ENCODE assay signal across 17 cellular contexts in the genomic region with DNA sequence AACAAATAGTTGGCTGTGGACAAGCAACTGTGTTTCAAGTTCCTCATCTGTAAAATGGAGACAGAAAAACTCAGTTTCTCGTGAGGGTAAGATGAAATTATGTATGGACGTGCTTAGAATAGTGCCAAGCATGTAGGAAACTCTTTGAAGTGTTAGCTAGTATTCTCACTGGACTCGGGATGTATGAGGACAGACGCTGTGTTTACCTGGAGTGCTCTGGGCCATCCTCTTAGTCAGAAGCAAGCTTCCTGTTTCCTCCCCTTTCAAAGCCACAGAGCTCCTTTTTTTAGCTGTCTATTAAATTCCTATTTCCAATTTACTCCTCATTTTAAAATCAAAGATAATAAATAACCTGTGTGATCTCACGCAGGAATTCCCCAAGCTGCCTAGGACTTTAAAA. TPM values are rescaled to one million over a fixed set of nuclear protein-coding genes. Genes with fewer than 3 reads are reported as not detected.
DNase-seq lines count a peak whose midpoint lies in the region; ATAC-seq and TF ChIP-seq lines count a peak whose summit lies in the region.
"Had no signal": no experiment of that assay in that cellular context is flagged by ENCODE, and none has a peak within 500 bp of the region (broad histone marks: within the 10 kb centered on the region; RNA-seq: fewer than 3 reads in every experiment).

No MANE protein-coding gene starts in this region.

- CTCF ChIA-PET in activated CD4-positive, alpha-beta T cell treated with anti-CD3 and anti-CD28 coated beads, Interleukin-2, amount 10 ng/mL, durations not matched to agents 7 days and 5 days (lab: Charles Lee) = interaction anchor here (0.6 to 1.5 kb wide), 6 partner anchors 8 to 165 kb away, joined by 3 to 5 read pairs (median 3); a partner anchor contains a TSS
- CTCF ChIA-PET in HEK293 (lab: Yijun Ruan, JAX) = interaction anchor here (0.6 kb wide), 1 partner anchor 818 kb away, joined by 3 read pairs; no protein-coding TSS in a partner anchor
- CTCF ChIA-PET in activated CD4-positive, alpha-beta memory T cell treated with anti-CD3 and anti-CD28 coated beads for 36 hours (lab: Charles Lee) = interaction anchor here (0.7 kb wide), 1 partner anchor 9 kb away, joined by 3 read pairs; no protein-coding TSS in a partner anchor

- H3K36me3 ChIP-seq in HEK293 (ENCODE audit: control insufficient read depth in 2 of 2, insufficient read depth in 1 of 2, low read length in 2 of 2) (no peaks in the 10 kb centered on the region), heart left ventricle (no peaks in the 10 kb centered on the region)
- H3K36me3 ChIP-seq: upper lobe of left lung had no signal

- POLR2A ChIA-PET in activated CD4-positive, alpha-beta T cell treated with anti-CD3 and anti-CD28 coated beads, Interleukin-2, amount 10 ng/mL, durations not matched to agents 7 days and 5 days (lab: Charles Lee) = no interaction called here
- POLR2A ChIA-PET in HEK293 (lab: Yijun Ruan, JAX) = no interaction called here
- POLR2A ChIA-PET in activated CD4-positive, alpha-beta memory T cell treated with anti-CD3 and anti-CD28 coated beads for 36 hours (lab: Charles Lee) = no interaction called here

- intact Hi-C loops in activated CD4-positive, alpha-beta memory T cell treated with anti-CD3 and anti-CD28 coated beads for 36 hours (cut with micrococcal nuclease) = no loop called here
- intact Hi-C loops in left colon (cut with DNase I, micrococcal nuclease) = no loop called here
- intact Hi-C loops in heart left ventricle (cut with DNase I) = no loop called here

- H3K4me1 Mint-ChIP-seq in activated CD4-positive, alpha-beta T cell treated with anti-CD3 and anti-CD28 coated beads, Interleukin-2, amount 10 ng/mL, durations not matched to agents 7 days and 5 days = peaks cover 41% of the 10 kb centered on the region
- H3K4me1 Mint-ChIP-seq in activated CD4-positive, alpha-beta memory T cell treated with anti-CD3 and anti-CD28 coated beads for 36 hours (ENCODE audit: low read depth) = peaks cover 30% of the 10 kb centered on the region
- H3K4me1 Mint-ChIP-seq: stimulated activated memory B cell treated with anti-CD40 and anti-IgM and Interleukin-4, amounts not matched to agents 10 μg/mL and 1 μg/mL and 100 μg/mL, for 72 hours had no signal

- 53 to 65% (median 57%) methylated on average over 5 of the region's 5 CpGs for WGBS in heart left ventricle, 4 donors

- H3K27me3 Mint-ChIP-seq in activated CD4-positive, alpha-beta T cell treated with anti-CD3 and anti-CD28 coated beads, Interleukin-2, amount 10 ng/mL, durations not matched to agents 7 days and 5 days = no peaks in the 10 kb centered on the region
- H3K27me3 Mint-ChIP-seq in activated CD4-positive, alpha-beta memory T cell treated with anti-CD3 and anti-CD28 coated beads for 36 hours = no peaks in the 10 kb centered on the region
- H3K27me3 Mint-ChIP-seq: stimulated activated memory B cell treated with anti-CD40 and anti-IgM and Interleukin-4, amounts not matched to agents 10 μg/mL and 1 μg/mL and 100 μg/mL, for 72 hours had no signal

- H3K4me3 Mint-ChIP-seq in activated CD4-positive, alpha-beta T cell treated with anti-CD3 and anti-CD28 coated beads, Interleukin-2, amount 10 ng/mL, durations not matched to agents 7 days and 5 days = no peak overlapping the region
- H3K4me3 Mint-ChIP-seq in activated CD4-positive, alpha-beta memory T cell treated with anti-CD3 and anti-CD28 coated beads for 36 hours = no peak overlapping the region
- H3K4me3 Mint-ChIP-seq: stimulated activated memory B cell treated with anti-CD40 and anti-IgM and Interleukin-4, amounts not matched to agents 10 μg/mL and 1 μg/mL and 100 μg/mL, for 72 hours had no signal

- H3K4me1 ChIP-seq in HEK293 (ENCODE audit: control insufficient read depth, insufficient read depth, low read length) (no peaks in the 10 kb centered on the region; the same call in 1 of the 2 replicates), heart left ventricle (no peaks in the 10 kb centered on the region)

- H3K27me3 ChIP-seq in heart left ventricle = no peaks in the 10 kb centered on the region
- H3K27me3 ChIP-seq: upper lobe of left lung had no signal

- ATAC-seq in left colon (peak; percentile 71), heart left ventricle (no peak), GM18519 (IDR thresholded peaks at IDR 0.05; ENCODE audit: low FRiP score, unreplicated experiment) (no peak)
- ATAC-seq: stimulated activated memory B cell treated with anti-CD40 and anti-IgM and Interleukin-4, amounts not matched to agents 10 μg/mL and 1 μg/mL and 100 μg/mL, for 72 hours had no signal

- no peak overlapping the region for H3K27ac ChIP-seq in HEK293 (ENCODE audit: extremely low read depth, low read depth, low read length)
- no peak overlapping the region for H3K27ac ChIP-seq in heart left ventricle
- H3K27ac ChIP-seq: upper lobe of left lung had no signal

- H3K9me3 Mint-ChIP-seq in activated CD4-positive, alpha-beta T cell treated with anti-CD3 and anti-CD28 coated beads, Interleukin-2, amount 10 ng/mL, durations not matched to agents 7 days and 5 days = no peaks in the 10 kb centered on the region
- no peaks in the 10 kb centered on the region for H3K9me3 Mint-ChIP-seq in activated CD4-positive, alpha-beta memory T cell treated with anti-CD3 and anti-CD28 coated beads for 36 hours
- H3K9me3 Mint-ChIP-seq: stimulated activated memory B cell treated with anti-CD40 and anti-IgM and Interleukin-4, amounts not matched to agents 10 μg/mL and 1 μg/mL and 100 μg/mL, for 72 hours had no signal

- peak overlapping the region; percentile 65 for H3K27ac Mint-ChIP-seq in activated CD4-positive, alpha-beta T cell treated with anti-CD3 and anti-CD28 coated beads, Interleukin-2, amount 10 ng/mL, durations not matched to agents 7 days and 5 days
- H3K27ac Mint-ChIP-seq in activated CD4-positive, alpha-beta memory T cell treated with anti-CD3 and anti-CD28 coated beads for 36 hours = peak overlapping the region; percentile 10
- H3K27ac Mint-ChIP-seq: stimulated activated memory B cell treated with anti-CD40 and anti-IgM and Interleukin-4, amounts not matched to agents 10 μg/mL and 1 μg/mL and 100 μg/mL, for 72 hours had no signal

- H3K9me3 ChIP-seq in HEK293 (ENCODE audit: control insufficient read depth, insufficient read depth, low read depth, low read length) = no peaks in the 10 kb centered on the region
- H3K9me3 ChIP-seq in heart left ventricle = no peaks in the 10 kb centered on the region
- H3K9me3 ChIP-seq: upper lobe of left lung had no signal

- TF ChIP-seq CTCF in HEK293 (tag by site-specific recombination; IDR thresholded peaks at IDR 0.05) (no peak), heart left ventricle (IDR thresholded peaks at IDR 0.05) (no peak)

- DNase-seq in activated CD4-positive, alpha-beta T cell treated with anti-CD3 and anti-CD28 coated beads, Interleukin-2, amount 10 ng/mL, durations not matched to agents 7 days and 5 days = no peak
- DNase-seq in activated CD4-positive, alpha-beta T cell treated with anti-CD3 and anti-CD28 coated beads, Interleukin-2, amount 50 U/mL, for 1 hour = no peak
- DNase-seq in activated CD4-positive, alpha-beta memory T cell treated with anti-CD3 and anti-CD28 coated beads for 36 hours = no peak
- DNase-seq in left colon = no peak
- DNase-seq in heart left ventricle = no peak
- no peak for DNase-seq in AG08395 (ENCODE audit: low spot score)
- DNase-seq: activated CD4-positive, CD25-positive, alpha-beta regulatory T cell; activated T-cell treated with anti-CD3 and anti-CD28 coated beads, Interleukin-2, amount 50 U/mL, for 48 hours; aorta; erythroblast; mesendoderm; NCI-H1436; NCI-H345; upper lobe of left lung had no signal

- no peak for TF ChIP-seq POLR2A in heart left ventricle (IDR thresholded peaks at IDR 0.05)

- H3K4me3 ChIP-seq in HEK293 (ENCODE audit: low read depth, low read length) (no peak overlapping the region), heart left ventricle (no peak overlapping the region)
- H3K4me3 ChIP-seq: upper lobe of left lung had no signal

- no peaks in the 10 kb centered on the region for H3K36me3 Mint-ChIP-seq in activated CD4-positive, alpha-beta T cell treated with anti-CD3 and anti-CD28 coated beads, Interleukin-2, amount 10 ng/mL, durations not matched to agents 7 days and 5 days (ENCODE audit: low read depth)
- H3K36me3 Mint-ChIP-seq in activated CD4-positive, alpha-beta memory T cell treated with anti-CD3 and anti-CD28 coated beads for 36 hours = no peaks in the 10 kb centered on the region
- H3K36me3 Mint-ChIP-seq: stimulated activated memory B cell treated with anti-CD40 and anti-IgM and Interleukin-4, amounts not matched to agents 10 μg/mL and 1 μg/mL and 100 μg/mL, for 72 hours had no signal

TF ChIP-seq in HEK293, 187 proteins besides CTCF, POLR2A, EP300 and RAD21:
- TF ChIP-seq KLF10 (tag by site-specific recombination; IDR thresholded peaks at IDR 0.05) (no peak), ZNF335 (tag by site-specific recombination; conservative IDR thresholded peaks at IDR 0.05) (peak; percentile 66)

RNA-seq across cellular contexts. Expression of a gene that starts 23.8 kb away (rescaled TPM):
- 100 to 1,000 TPM in 1 of 2 experiments, 10 to 100 TPM in 1; 90.5 to 117 TPM for total RNA-seq in activated CD4-positive, alpha-beta T cell treated with anti-CD3 and anti-CD28 coated beads, Interleukin-2, amount 10 ng/mL, durations not matched to agents 7 days and 5 days
- 10 to 100 TPM; 92.7 to 93.0 TPM for total RNA-seq in activated CD4-positive, alpha-beta memory T cell treated with anti-CD3 and anti-CD28 coated beads for 36 hours
- total RNA-seq in left colon = 100 to 1,000 TPM; 104 to 123 TPM
- 10 to 100 TPM in 2 of 9 donors, 1 to 10 TPM in 7; 3.4 to 35.4 (median 7.0) TPM for total RNA-seq in heart left ventricle
- 1 to 10 TPM; 1.7 to 3.4 TPM for polyA plus RNA-seq in heart left ventricle
